In genomic region chr12:109160873-109161272, GRCh38 we compare ENCODE assay signal across 23 cellular contexts. TPM values are rescaled to one million over a fixed set of nuclear protein-coding genes. Genes with fewer than 3 reads are reported as not detected.
A peak's percentile ranks its signal among the peaks of the same experiment; 100 is the strongest.
DNase-seq lines count a peak whose midpoint lies in the region; ATAC-seq and TF ChIP-seq lines count a peak whose summit lies in the region.
"Had no signal": no experiment of that assay in that cellular context is flagged by ENCODE, and none has a peak within 500 bp of the region (broad histone marks: within the 10 kb centered on the region; RNA-seq: fewer than 3 reads in every experiment).

No MANE protein-coding gene starts in this region.

- no peaks in the 10 kb centered on the region for H3K27me3 Mint-ChIP-seq in Caco-2 (ENCODE audit: insufficient read depth, unreplicated experiment)
- H3K27me3 Mint-ChIP-seq: activated naive CD4-positive, alpha-beta T cell treated with anti-CD3 and anti-CD28 coated beads, Interleukin-2, amount 50 U/mL, for 24 hours; activated T-helper 17 cell treated with anti-CD3 and anti-CD28 coated beads, Interleukin-2, amount 50 U/mL, for 72 hours; stimulated activated naive CD8-positive, alpha-beta T cell treated with anti-CD3 and anti-CD28 coated beads, Interleukin-15, amount 100 ng/mL, for 72 hours had no signal

- intact Hi-C loops in left cardiac atrium (cut with DNase I) (loop anchor here in 1 of 2 donors (10.0 kb wide), 1 partner anchor 46 kb away; the partner anchor contains the start of gene ACACB), Caco-2 (cut with micrococcal nuclease; ENCODE audit: unreplicated experiment) (no loop called here)

- no peak for DNase-seq in caudate nucleus (lab: John Stamatoyannopoulos, UW)
- DNase-seq in left cardiac atrium: no peak
- no peak for DNase-seq in osteoblast (ENCODE audit: insufficient read length, low spot score, missing footprints)
- no peak for DNase-seq in brain microvascular endothelial cell
- no peak for DNase-seq in globus pallidus (ENCODE audit: low spot score)
- no peak for DNase-seq in ureter (ENCODE audit: low spot score)
- no peak for DNase-seq in Caco-2
- DNase-seq: activated CD4-positive, alpha-beta T cell treated with anti-CD3 and anti-CD28 coated beads, Interleukin-2, amount 50 U/mL, for 1 hour; activated CD8-positive, alpha-beta memory T cell treated with anti-CD3 and anti-CD28 coated beads, Interleukin-2, amount 50 U/mL, for 4 hours; aorta; BE2C; effector memory CD4-positive, alpha-beta T cell; erythroblast; foreskin keratinocyte; GOT3; mammary epithelial cell; SHP77; stimulated activated naive CD8-positive, alpha-beta T cell treated with anti-CD3 and anti-CD28 coated beads, Interleukin-15, amount 100 ng/mL, for 72 hours; T-helper 9 cell had no signal

- H3K4me2 ChIP-seq in osteoblast (ENCODE audit: insufficient read depth, low read length): no peak overlapping the region

- no peak overlapping the region for H3K4me3 Mint-ChIP-seq in Caco-2 (ENCODE audit: unreplicated experiment)
- H3K4me3 Mint-ChIP-seq: activated naive CD4-positive, alpha-beta T cell treated with anti-CD3 and anti-CD28 coated beads, Interleukin-2, amount 50 U/mL, for 24 hours; activated T-helper 17 cell treated with anti-CD3 and anti-CD28 coated beads, Interleukin-2, amount 50 U/mL, for 72 hours; stimulated activated naive CD8-positive, alpha-beta T cell treated with anti-CD3 and anti-CD28 coated beads, Interleukin-15, amount 100 ng/mL, for 72 hours; WTC11 had no signal

- H3K4me1 Mint-ChIP-seq in Caco-2 (ENCODE audit: low read depth, unreplicated experiment): no peaks in the 10 kb centered on the region
- H3K4me1 Mint-ChIP-seq: activated naive CD4-positive, alpha-beta T cell treated with anti-CD3 and anti-CD28 coated beads, Interleukin-2, amount 50 U/mL, for 24 hours; activated T-helper 17 cell treated with anti-CD3 and anti-CD28 coated beads, Interleukin-2, amount 50 U/mL, for 72 hours had no signal

- H3K9me3 ChIP-seq in osteoblast (ENCODE audit: low read depth, low read length) (no peaks in the 10 kb centered on the region), stomach smooth muscle (ENCODE audit: control insufficient read depth in 2 of 2, low read length in 2 of 2) (no peaks in the 10 kb centered on the region), Caco-2 (no peaks in the 10 kb centered on the region)
- H3K9me3 ChIP-seq: BE2C had no signal

- no peaks in the 10 kb centered on the region for H3K4me1 ChIP-seq in osteoblast (ENCODE audit: insufficient read depth, low read length)
- peaks cover 59% of the 10 kb centered on the region for H3K4me1 ChIP-seq in stomach smooth muscle (ENCODE audit: control insufficient read depth, insufficient read depth, low read length)
- H3K4me1 ChIP-seq in Caco-2: no peaks in the 10 kb centered on the region
- H3K4me1 ChIP-seq: BE2C, foreskin keratinocyte had no signal

- no peak for TF ChIP-seq CTCF in osteoblast (IDR thresholded peaks at IDR 0.05; ENCODE audit: extremely low read depth, low read depth, low read length)
- no peak for TF ChIP-seq CTCF in brain microvascular endothelial cell (IDR thresholded peaks at IDR 0.05; ENCODE audit: low read depth, low read length, missing control alignments)
- TF ChIP-seq CTCF in Caco-2 (IDR thresholded peaks at IDR 0.05; ENCODE audit: insufficient read depth in 1 of 2, low read depth in 1 of 2, low read length in 1 of 2, severe bottlenecking in 1 of 2, unreplicated experiment in 1 of 2): no peak

- peaks cover 5% of the 10 kb centered on the region for H3K36me3 Mint-ChIP-seq in Caco-2 (ENCODE audit: insufficient read depth, unreplicated experiment)
- H3K36me3 Mint-ChIP-seq: WTC11 had no signal

- no peaks in the 10 kb centered on the region for H4K20me1 ChIP-seq in osteoblast (ENCODE audit: insufficient read depth, low read length)

- peak overlapping the region in 1 of 2 donors; percentile 36 for H3K9ac ChIP-seq in stomach smooth muscle (ENCODE audit: low read length in 2 of 2)

- peaks cover 2% of the 10 kb centered on the region for H3K27me3 ChIP-seq in osteoblast (ENCODE audit: insufficient read depth, low read length)
- no peaks in the 10 kb centered on the region for H3K27me3 ChIP-seq in stomach smooth muscle (ENCODE audit: control insufficient read depth in 1 of 2, insufficient read depth in 2 of 2, low read length in 2 of 2)
- no peaks in the 10 kb centered on the region for H3K27me3 ChIP-seq in brain microvascular endothelial cell (replicated peaks)
- no peaks in the 10 kb centered on the region for H3K27me3 ChIP-seq in Caco-2 (replicated peaks; ENCODE audit: control insufficient read depth, insufficient read depth, low read length)
- H3K27me3 ChIP-seq: BE2C, foreskin keratinocyte had no signal

- H3K4me3 ChIP-seq in osteoblast (ENCODE audit: insufficient read depth, low read length) (no peak overlapping the region), stomach smooth muscle (ENCODE audit: low read length in 2 of 2) (peak overlapping the region; percentile 23 to 52), brain microvascular endothelial cell (ENCODE audit: low read depth, low read length) (no peak overlapping the region), Caco-2 (ENCODE audit: low read depth, low read length) (no peak overlapping the region)

- H3K9me3 Mint-ChIP-seq in Caco-2 (ENCODE audit: unreplicated experiment): no peaks in the 10 kb centered on the region
- H3K9me3 Mint-ChIP-seq: activated naive CD4-positive, alpha-beta T cell treated with anti-CD3 and anti-CD28 coated beads, Interleukin-2, amount 50 U/mL, for 24 hours; activated T-helper 17 cell treated with anti-CD3 and anti-CD28 coated beads, Interleukin-2, amount 50 U/mL, for 72 hours; stimulated activated naive CD8-positive, alpha-beta T cell treated with anti-CD3 and anti-CD28 coated beads, Interleukin-15, amount 100 ng/mL, for 72 hours; WTC11 had no signal

- H3K27ac ChIP-seq in caudate nucleus (ENCODE audit: low read depth, low read length): peak overlapping the region; percentile 59
- no peak overlapping the region for H3K27ac ChIP-seq in osteoblast (ENCODE audit: low read depth, low read length)
- H3K27ac ChIP-seq in stomach smooth muscle (ENCODE audit: low read length): peak overlapping the region; percentile 76
- H3K27ac ChIP-seq in brain microvascular endothelial cell: no peak overlapping the region
- H3K27ac ChIP-seq: foreskin keratinocyte had no signal

- POLR2A ChIA-PET in Caco-2 (lab: Charles Lee): no interaction called here

- CTCF ChIA-PET in Caco-2 (lab: Charles Lee): no interaction called here

- H2AFZ ChIP-seq in osteoblast (ENCODE audit: low read length): peak overlapping the region; percentile 35

- no TSS peak for BruUV-seq in Caco-2 (replicated peaks; lab: Mats Ljungman, UMichigan)

- in situ Hi-C loops in brain microvascular endothelial cell (cut with HindIII; ENCODE audit: low pct_ligation_motif_present, low sequenced_read_pairs): no loop called here

- no peaks in the 10 kb centered on the region for H3K79me2 ChIP-seq in osteoblast (ENCODE audit: insufficient read depth, low read length)

- H3K36me3 ChIP-seq in osteoblast (ENCODE audit: insufficient read depth, low read length): no peaks in the 10 kb centered on the region
- peaks cover 0 to 2% of the 10 kb centered on the region in 2 donors for H3K36me3 ChIP-seq in stomach smooth muscle (ENCODE audit: control insufficient read depth in 2 of 2, insufficient read depth in 2 of 2, low read length in 2 of 2)
- no peaks in the 10 kb centered on the region for H3K36me3 ChIP-seq in brain microvascular endothelial cell (replicated peaks)
- H3K36me3 ChIP-seq in Caco-2 (ENCODE audit: control insufficient read depth, insufficient read depth, low read length): no peaks in the 10 kb centered on the region; the same call in 1 of the 2 replicates
- H3K36me3 ChIP-seq: BE2C had no signal

- ATAC-seq in left cardiac atrium: peak; percentile 28 to 35
- ATAC-seq: activated T-helper 17 cell treated with anti-CD3 and anti-CD28 coated beads, Interleukin-2, amount 50 U/mL, for 72 hours; foreskin keratinocyte; stimulated activated naive CD8-positive, alpha-beta T cell treated with anti-CD3 and anti-CD28 coated beads, Interleukin-15, amount 100 ng/mL, for 72 hours; WTC11 had no signal

- H3K27ac Mint-ChIP-seq in Caco-2 (ENCODE audit: unreplicated experiment): no peak overlapping the region
- H3K27ac Mint-ChIP-seq: activated naive CD4-positive, alpha-beta T cell treated with anti-CD3 and anti-CD28 coated beads, Interleukin-2, amount 50 U/mL, for 24 hours; activated T-helper 17 cell treated with anti-CD3 and anti-CD28 coated beads, Interleukin-2, amount 50 U/mL, for 72 hours; WTC11 had no signal

RNA-seq across cellular contexts. Expression of gene ACACB, which starts 44.5 kb away (rescaled TPM):
- total RNA-seq in left cardiac atrium (100 to 1,000 TPM; 165 to 172 TPM), osteoblast (13.8 and 16.2 TPM in 2 replicates), ureter (67.3 TPM), Caco-2 (2022) (24.8 and 26.2 TPM in 2 replicates)

Comparison
In these comparisons a context has a peak if more than half of its experiments do, and no peak if none do; other contexts are left out.
1. H3K27ac ChIP-seq: peak in caudate nucleus (single experiment) and stomach smooth muscle (single experiment); none in osteoblast (single experiment) and brain microvascular endothelial cell (single experiment).
2. H3K4me3 ChIP-seq: peak in stomach smooth muscle (2 of 2); none in osteoblast (single experiment), brain microvascular endothelial cell (single experiment) and Caco-2 (single experiment).